Comparison of ENCODE assay signal across 1 cellular context in genomic region chr14:73058224-73058922, GRCh38.
TF ChIP-seq lines count a peak whose summit lies in the region.

TSS of gene RBM25 (plus strand) at chr14:73058534. CDS start at chr14:73071642, 13,108 bp downstream.

TF ChIP-seq in WTC11, 78 proteins besides CTCF, POLR2A, EP300 and RAD21 (continued from another document):
- TF ChIP-seq MYBL2 (CRISPR knock-in tag; IDR thresholded peaks at IDR 0.05): peak; percentile 83; the same call in 1 of the 2 replicates
- peak; percentile 55; the same call in 1 of the 2 replicates for TF ChIP-seq USF1 (CRISPR knock-in tag; IDR thresholded peaks at IDR 0.05)
- TF ChIP-seq, protein P1, sequence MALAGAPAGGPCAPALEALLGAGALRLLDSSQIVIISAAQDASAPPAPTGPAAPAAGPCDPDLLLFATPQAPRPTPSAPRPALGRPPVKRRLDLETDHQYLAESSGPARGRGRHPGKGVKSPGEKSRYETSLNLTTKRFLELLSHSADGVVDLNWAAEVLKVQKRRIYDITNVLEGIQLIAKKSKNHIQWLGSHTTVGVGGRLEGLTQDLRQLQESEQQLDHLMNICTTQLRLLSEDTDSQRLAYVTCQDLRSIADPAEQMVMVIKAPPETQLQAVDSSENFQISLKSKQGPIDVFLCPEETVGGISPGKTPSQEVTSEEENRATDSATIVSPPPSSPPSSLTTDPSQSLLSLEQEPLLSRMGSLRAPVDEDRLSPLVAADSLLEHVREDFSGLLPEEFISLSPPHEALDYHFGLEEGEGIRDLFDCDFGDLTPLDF (CRISPR knock-in tag; IDR thresholded peaks at IDR 0.05): 0 out of 2 replicates have a peak, but pooled peaks have one; percentile 14
- TF ChIP-seq ESRRA (CRISPR knock-in tag; IDR thresholded peaks at IDR 0.05; ENCODE audit: borderline replicate concordance): peak; percentile 73; the same call in 1 of the 2 replicates
- TF ChIP-seq ZNF263 (CRISPR knock-in tag; IDR thresholded peaks at IDR 0.05; ENCODE audit: low read depth): no peak
- peak; percentile 52; the same call in 1 of the 2 replicates for TF ChIP-seq SMAD3 (CRISPR knock-in tag; IDR thresholded peaks at IDR 0.05; ENCODE audit: borderline replicate concordance)
- 0 out of 2 replicates have a peak, but pooled peaks have one; percentile 25 for TF ChIP-seq ZBTB21 (CRISPR knock-in tag; IDR thresholded peaks at IDR 0.05; ENCODE audit: borderline replicate concordance)
- no peak for TF ChIP-seq STAT6 (CRISPR knock-in tag; conservative IDR thresholded peaks at IDR 0.05; ENCODE audit: low read depth)
- peak; percentile 21; the same call in 1 of the 2 replicates for TF ChIP-seq MLX (CRISPR knock-in tag; IDR thresholded peaks at IDR 0.05)
- peak; percentile 71; the same call in 1 of the 2 replicates for TF ChIP-seq HMGXB4 (CRISPR knock-in tag; IDR thresholded peaks at IDR 0.05)
- peak; percentile 49; the same call in 1 of the 2 replicates for TF ChIP-seq ZNF416 (CRISPR knock-in tag; IDR thresholded peaks at IDR 0.05)
- TF ChIP-seq KAT7 (CRISPR knock-in tag; IDR thresholded peaks at IDR 0.05; ENCODE audit: borderline replicate concordance): peak; percentile 49
- TF ChIP-seq, protein P2, sequence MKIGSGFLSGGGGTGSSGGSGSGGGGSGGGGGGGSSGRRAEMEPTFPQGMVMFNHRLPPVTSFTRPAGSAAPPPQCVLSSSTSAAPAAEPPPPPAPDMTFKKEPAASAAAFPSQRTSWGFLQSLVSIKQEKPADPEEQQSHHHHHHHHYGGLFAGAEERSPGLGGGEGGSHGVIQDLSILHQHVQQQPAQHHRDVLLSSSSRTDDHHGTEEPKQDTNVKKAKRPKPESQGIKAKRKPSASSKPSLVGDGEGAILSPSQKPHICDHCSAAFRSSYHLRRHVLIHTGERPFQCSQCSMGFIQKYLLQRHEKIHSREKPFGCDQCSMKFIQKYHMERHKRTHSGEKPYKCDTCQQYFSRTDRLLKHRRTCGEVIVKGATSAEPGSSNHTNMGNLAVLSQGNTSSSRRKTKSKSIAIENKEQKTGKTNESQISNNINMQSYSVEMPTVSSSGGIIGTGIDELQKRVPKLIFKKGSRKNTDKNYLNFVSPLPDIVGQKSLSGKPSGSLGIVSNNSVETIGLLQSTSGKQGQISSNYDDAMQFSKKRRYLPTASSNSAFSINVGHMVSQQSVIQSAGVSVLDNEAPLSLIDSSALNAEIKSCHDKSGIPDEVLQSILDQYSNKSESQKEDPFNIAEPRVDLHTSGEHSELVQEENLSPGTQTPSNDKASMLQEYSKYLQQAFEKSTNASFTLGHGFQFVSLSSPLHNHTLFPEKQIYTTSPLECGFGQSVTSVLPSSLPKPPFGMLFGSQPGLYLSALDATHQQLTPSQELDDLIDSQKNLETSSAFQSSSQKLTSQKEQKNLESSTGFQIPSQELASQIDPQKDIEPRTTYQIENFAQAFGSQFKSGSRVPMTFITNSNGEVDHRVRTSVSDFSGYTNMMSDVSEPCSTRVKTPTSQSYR (CRISPR knock-in tag; IDR thresholded peaks at IDR 0.05): peak; percentile 45; the same call in 1 of the 2 replicates
- no peak for TF ChIP-seq NR1H2 (CRISPR knock-in tag; IDR thresholded peaks at IDR 0.05)
